8 cellular contexts compared by ENCODE assay signal in the genomic region with DNA sequence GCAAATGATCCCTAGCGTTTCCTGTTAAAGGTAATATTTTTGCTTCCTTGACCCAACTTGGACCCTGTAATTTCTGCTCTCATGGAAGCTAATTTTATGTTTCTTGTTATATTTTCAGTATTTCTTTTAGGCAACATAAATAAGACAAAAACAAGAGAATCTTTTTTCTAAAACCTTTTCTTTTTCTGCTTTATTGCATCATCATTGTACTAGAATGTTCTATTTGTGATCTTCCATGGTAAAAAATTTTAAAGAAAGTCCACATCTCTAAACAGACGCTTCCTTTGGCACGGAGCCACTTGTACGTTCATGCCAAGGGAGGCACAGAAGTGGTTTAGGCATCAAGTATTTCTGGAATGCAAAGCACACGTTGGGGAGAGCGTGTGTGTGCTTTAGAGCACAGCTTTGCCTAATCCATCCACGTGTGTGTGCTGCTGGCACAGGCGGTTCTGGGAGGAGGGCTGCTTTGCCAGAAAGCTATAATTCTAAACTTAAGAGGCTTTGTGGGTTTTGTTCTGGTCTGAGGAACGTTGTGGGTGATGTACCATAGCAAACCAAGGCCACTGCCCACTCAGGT.
DNase-seq lines count a peak whose midpoint lies in the region; ATAC-seq and TF ChIP-seq lines count a peak whose summit lies in the region.

No MANE protein-coding gene starts in this region.

- H3K23me2 ChIP-seq in H9 (ENCODE audit: insufficient read length, low read depth, low read length, poor library complexity, severe bottlenecking), result no peaks in the 10 kb centered on the region

- H3K4me3 Mint-ChIP-seq in H9, result no peak overlapping the region

- no peaks in the 10 kb centered on the region for H3K27me3 ChIP-seq in H9 (ENCODE audit: insufficient read depth, low read length)
- H3K27me3 ChIP-seq in gastroesophageal sphincter, result no peaks in the 10 kb centered on the region
- no peaks in the 10 kb centered on the region for H3K27me3 ChIP-seq in skeletal muscle tissue (ENCODE audit: control insufficient read depth in 3 of 3, insufficient read depth in 3 of 3, low read length in 3 of 3)

- TF ChIP-seq POLR2A in gastroesophageal sphincter (IDR thresholded peaks at IDR 0.05), result no peak

- no peak overlapping the region for H4K91ac ChIP-seq in H9 (ENCODE audit: insufficient read length, low read depth, low read length)

- no peak for TF ChIP-seq EP300 in gastroesophageal sphincter (IDR thresholded peaks at IDR 0.05)

- H3K36me3 Mint-ChIP-seq in H9 (ENCODE audit: insufficient read depth in 1 of 3, low read depth in 3 of 3), result peaks cover 0 to 4% (median 0%) of the 10 kb centered on the region in 3 experiments; a peak in 2 of 7 replicates

- no peak overlapping the region for H3K4ac ChIP-seq in H9 (ENCODE audit: low read depth, low read length)

- H3K4me2 ChIP-seq in H9 (ENCODE audit: insufficient read depth, insufficient read length, low read length), result no peak overlapping the region

- H3K9ac ChIP-seq in H9 (ENCODE audit: extremely low read depth, insufficient read length, low read length) (no peak overlapping the region), skeletal muscle tissue (ENCODE audit: low read depth in 1 of 3, low read length in 3 of 3) (no peak overlapping the region)

- H4K8ac ChIP-seq in H9 (replicated peaks; ENCODE audit: insufficient read length, low read depth, low read length), result no peak overlapping the region

- no peak overlapping the region for H2AK5ac ChIP-seq in H9 (ENCODE audit: insufficient read length, low read length)

- no peaks in the 10 kb centered on the region for H3K79me2 ChIP-seq in H9 (ENCODE audit: insufficient read depth, low read length)

- no peak overlapping the region for H3T11ph ChIP-seq in H9 (ENCODE audit: low read length)

- H3K27ac Mint-ChIP-seq in H9, result peak overlapping the region in 2 of 3 experiments; percentile 46 to 56; a peak in 2 of 7 replicates

- H3K36me3 ChIP-seq in gastroesophageal sphincter, result no peaks in the 10 kb centered on the region
- no peaks in the 10 kb centered on the region for H3K36me3 ChIP-seq in skeletal muscle tissue (ENCODE audit: control insufficient read depth in 3 of 3, insufficient read depth in 3 of 3, low read length in 3 of 3)

- H3K56ac ChIP-seq in H9 (ENCODE audit: insufficient read length, low read depth, low read length), result no peak overlapping the region

- H2BK20ac ChIP-seq in H9 (ENCODE audit: low read depth, low read length, poor library complexity, severe bottlenecking), result no peak overlapping the region

- no peaks in the 10 kb centered on the region for H3K9me3 Mint-ChIP-seq in H9

- ATAC-seq in SK-N-SH treated with all-trans-retinoic acid at 6 μM for 48 hours, result peak; percentile 90
- ATAC-seq in gastroesophageal sphincter, result peak; percentile 84
- ATAC-seq in GM21825 (IDR thresholded peaks at IDR 0.05; ENCODE audit: unreplicated experiment), result no peak
- no peak for ATAC-seq in GM21515 (IDR thresholded peaks at IDR 0.05; ENCODE audit: unreplicated experiment)
- ATAC-seq in GM19035 (IDR thresholded peaks at IDR 0.05; ENCODE audit: unreplicated experiment), result no peak

- H3K14ac ChIP-seq in H9 (ENCODE audit: insufficient read depth, low read length), result no peak overlapping the region

- DNase-seq in H9 (no peak), OCI-M1 (lab: John Stamatoyannopoulos, UW) (no peak)

- peaks cover 38 to 39% of the 10 kb centered on the region in 2 experiments for H3K4me1 Mint-ChIP-seq in H9

- no peak overlapping the region for H2BK12ac ChIP-seq in H9 (ENCODE audit: insufficient read length, low read depth, low read length)

- no peaks in the 10 kb centered on the region for H3K79me1 ChIP-seq in H9 (ENCODE audit: insufficient read depth, low read depth, low read length, poor library complexity, severe bottlenecking)

- no peak overlapping the region for H2BK15ac ChIP-seq in H9 (ENCODE audit: low read depth, low read length)

- no peak for TF ChIP-seq CTCF in H9 (conservative IDR thresholded peaks at IDR 0.05)
- TF ChIP-seq CTCF in gastroesophageal sphincter (IDR thresholded peaks at IDR 0.05), result no peak

- no peaks in the 10 kb centered on the region for H3K27me3 Mint-ChIP-seq in H9 (ENCODE audit: low read depth)

- no CpG with 5 or more reads among the region's 9 CpGs for WGBS in H9 (ENCODE audit: extremely low coverage, insufficient read length, low lambda C conversion rate)
- 9 to 22% methylated on average over 5 of the region's 9 CpGs for whole genome bisulfite sequencing in gastroesophageal sphincter (ENCODE audit: low coverage in 1 of 2), 2 donors

- H3K27ac ChIP-seq in H9 (ENCODE audit: insufficient read length, low read depth, low read length) (no peak overlapping the region), gastroesophageal sphincter (peak overlapping the region; percentile 70 to 74 (median 72)), skeletal muscle tissue (ENCODE audit: low read depth, low read length) (peak overlapping the region; percentile 11)

- no peak overlapping the region for H3K23ac ChIP-seq in H9 (ENCODE audit: insufficient read length, low read depth, low read length)

- H3K4me3 ChIP-seq in gastroesophageal sphincter (no peak overlapping the region), skeletal muscle tissue (ENCODE audit: low read length in 3 of 3) (no peak overlapping the region)

- no peak overlapping the region for H2AFZ ChIP-seq in H9 (ENCODE audit: low read length)

- H4K5ac ChIP-seq in H9 (ENCODE audit: insufficient read length, low read depth, low read length), result no peak overlapping the region

- no peak overlapping the region for H3K18ac ChIP-seq in H9 (ENCODE audit: insufficient read length, low read depth, low read length)

- no peak overlapping the region for H2BK5ac ChIP-seq in H9 (ENCODE audit: insufficient read length, low read length)

- H3K4me1 ChIP-seq in H9 (ENCODE audit: insufficient read depth, low read length) (peaks cover 9% of the 10 kb centered on the region), gastroesophageal sphincter (peaks cover 4 to 23% (median 4%) of the 10 kb centered on the region in 3 donors), skeletal muscle tissue (ENCODE audit: control insufficient read depth in 3 of 3, insufficient read depth in 3 of 3, low read length in 3 of 3) (peaks cover 3 to 12% (median 9%) of the 10 kb centered on the region in 3 donors)

- no peaks in the 10 kb centered on the region for H4K20me1 ChIP-seq in H9 (ENCODE audit: control insufficient read depth, insufficient read depth, insufficient read length)

- H3K9me3 ChIP-seq in H9 (ENCODE audit: control insufficient read depth, low read depth, low read length), result no peaks in the 10 kb centered on the region
- no peaks in the 10 kb centered on the region for H3K9me3 ChIP-seq in gastroesophageal sphincter
- no peaks in the 10 kb centered on the region for H3K9me3 ChIP-seq in skeletal muscle tissue (ENCODE audit: control insufficient read depth in 3 of 3, low read length in 3 of 3)

- no peak overlapping the region for H2BK120ac ChIP-seq in H9 (ENCODE audit: low read depth, low read length, poor library complexity, severe bottlenecking)

TF ChIP-seq in SK-N-SH treated with all-trans-retinoic acid at 6 μM for 48 hours, 23 proteins besides CTCF, POLR2A, EP300 and RAD21:
- TF ChIP-seq, protein P1, sequence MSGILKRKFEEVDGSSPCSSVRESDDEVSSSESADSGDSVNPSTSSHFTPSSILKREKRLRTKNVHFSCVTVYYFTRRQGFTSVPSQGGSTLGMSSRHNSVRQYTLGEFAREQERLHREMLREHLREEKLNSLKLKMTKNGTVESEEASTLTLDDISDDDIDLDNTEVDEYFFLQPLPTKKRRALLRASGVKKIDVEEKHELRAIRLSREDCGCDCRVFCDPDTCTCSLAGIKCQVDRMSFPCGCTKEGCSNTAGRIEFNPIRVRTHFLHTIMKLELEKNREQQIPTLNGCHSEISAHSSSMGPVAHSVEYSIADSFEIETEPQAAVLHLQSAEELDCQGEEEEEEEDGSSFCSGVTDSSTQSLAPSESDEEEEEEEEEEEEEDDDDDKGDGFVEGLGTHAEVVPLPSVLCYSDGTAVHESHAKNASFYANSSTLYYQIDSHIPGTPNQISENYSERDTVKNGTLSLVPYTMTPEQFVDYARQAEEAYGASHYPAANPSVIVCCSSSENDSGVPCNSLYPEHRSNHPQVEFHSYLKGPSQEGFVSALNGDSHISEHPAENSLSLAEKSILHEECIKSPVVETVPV (CRISPR knock-in tag; IDR thresholded peaks at IDR 0.05), result no peak
- TF ChIP-seq GLIS3 (CRISPR knock-in tag; IDR thresholded peaks at IDR 0.05), result no peak
- TF ChIP-seq PPARA (CRISPR knock-in tag; IDR thresholded peaks at IDR 0.05; ENCODE audit: borderline replicate concordance), result no peak
- no peak for TF ChIP-seq ZFP30 (CRISPR knock-in tag; IDR thresholded peaks at IDR 0.05)
- no peak for TF ChIP-seq BACH2 (CRISPR knock-in tag; IDR thresholded peaks at IDR 0.05; ENCODE audit: borderline replicate concordance)
- no peak for TF ChIP-seq CSDC2 (CRISPR knock-in tag; IDR thresholded peaks at IDR 0.05)
- TF ChIP-seq, protein P2, sequence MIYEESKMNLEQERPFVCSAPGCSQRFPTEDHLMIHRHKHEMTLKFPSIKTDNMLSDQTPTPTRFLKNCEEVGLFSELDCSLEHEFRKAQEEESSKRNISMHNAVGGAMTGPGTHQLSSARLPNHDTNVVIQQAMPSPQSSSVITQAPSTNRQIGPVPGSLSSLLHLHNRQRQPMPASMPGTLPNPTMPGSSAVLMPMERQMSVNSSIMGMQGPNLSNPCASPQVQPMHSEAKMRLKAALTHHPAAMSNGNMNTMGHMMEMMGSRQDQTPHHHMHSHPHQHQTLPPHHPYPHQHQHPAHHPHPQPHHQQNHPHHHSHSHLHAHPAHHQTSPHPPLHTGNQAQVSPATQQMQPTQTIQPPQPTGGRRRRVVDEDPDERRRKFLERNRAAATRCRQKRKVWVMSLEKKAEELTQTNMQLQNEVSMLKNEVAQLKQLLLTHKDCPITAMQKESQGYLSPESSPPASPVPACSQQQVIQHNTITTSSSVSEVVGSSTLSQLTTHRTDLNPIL (CRISPR knock-in tag; IDR thresholded peaks at IDR 0.05; ENCODE audit: low read depth), result no peak
- TF ChIP-seq ZNF565 (CRISPR knock-in tag; conservative IDR thresholded peaks at IDR 0.05; ENCODE audit: low read depth), result no peak
- TF ChIP-seq, protein P3, sequence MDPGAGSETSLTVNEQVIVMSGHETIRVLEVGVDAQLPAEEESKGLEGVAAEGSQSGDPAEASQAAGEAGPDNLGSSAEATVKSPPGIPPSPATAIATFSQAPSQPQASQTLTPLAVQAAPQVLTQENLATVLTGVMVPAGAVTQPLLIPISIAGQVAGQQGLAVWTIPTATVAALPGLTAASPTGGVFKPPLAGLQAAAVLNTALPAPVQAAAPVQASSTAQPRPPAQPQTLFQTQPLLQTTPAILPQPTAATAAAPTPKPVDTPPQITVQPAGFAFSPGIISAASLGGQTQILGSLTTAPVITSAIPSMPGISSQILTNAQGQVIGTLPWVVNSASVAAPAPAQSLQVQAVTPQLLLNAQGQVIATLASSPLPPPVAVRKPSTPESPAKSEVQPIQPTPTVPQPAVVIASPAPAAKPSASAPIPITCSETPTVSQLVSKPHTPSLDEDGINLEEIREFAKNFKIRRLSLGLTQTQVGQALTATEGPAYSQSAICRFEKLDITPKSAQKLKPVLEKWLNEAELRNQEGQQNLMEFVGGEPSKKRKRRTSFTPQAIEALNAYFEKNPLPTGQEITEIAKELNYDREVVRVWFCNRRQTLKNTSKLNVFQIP (CRISPR knock-in tag; IDR thresholded peaks at IDR 0.05; ENCODE audit: borderline replicate concordance, low read depth), result no peak

Comparison
In these comparisons a context has a peak if more than half of its experiments do, and no peak if none do; other contexts are left out.
1. ATAC-seq: peak in SK-N-SH treated with all-trans-retinoic acid at 6 μM for 48 hours (single experiment) and gastroesophageal sphincter (single experiment); none in GM21825 (single experiment), GM21515 (single experiment) and GM19035 (single experiment).